ENCODE assay signal across 1 cellular context in genomic region chr19:47885067-47885463, GRCh38.
TF ChIP-seq lines count a peak whose summit lies in the region.

No MANE protein-coding gene starts in this region.

TF ChIP-seq in A549, 52 proteins besides CTCF, POLR2A, EP300 and RAD21 (continued from another document):
- TF ChIP-seq CHD4 (IDR thresholded peaks at IDR 0.05; ENCODE audit: borderline replicate concordance), result no peak
- no peak for TF ChIP-seq KDM1A (IDR thresholded peaks at IDR 0.05; ENCODE audit: low read depth)
- TF ChIP-seq BHLHE40 (IDR thresholded peaks at IDR 0.05; ENCODE audit: low read depth, low read length), result no peak
